ENCODE assay signal across 23 cellular contexts in genomic region chr7:114402866-114403635, GRCh38. TPM values are rescaled to one million over a fixed set of nuclear protein-coding genes. Genes with fewer than 3 reads are reported as not detected.
"Had no signal": no experiment of that assay in that cellular context is flagged by ENCODE, and none has a peak within 500 bp of the region (broad histone marks: within the 10 kb centered on the region; RNA-seq: fewer than 3 reads in every experiment).

No MANE protein-coding gene starts in this region.

- H3K4me3 ChIP-seq: colonic mucosa, esophagus squamous epithelium, left lung, neural progenitor cell, right atrium auricular region, skin epidermis, suprapubic skin, transverse colon, vagina had no signal

- FAIRE-seq: endometrium had no signal

- DNase-seq: colonic mucosa; effector memory CD4-positive, alpha-beta T cell; erythroblast; esophagus squamous epithelium; foreskin melanocyte; head of caudate nucleus; left cardiac atrium; left lung; mesenchymal stem cell; midbrain; naive thymus-derived CD4-positive, alpha-beta T cell; stimulated activated CD4-positive, alpha-beta T cell treated with anti-CD3 and anti-CD28 coated beads, Interleukin-15, amount 100 ng/mL, for 24 hours; stimulated activated CD4-positive, alpha-beta T cell treated with anti-CD3 and anti-CD28 coated beads, Interleukin-2, amount 100 ng/mL, for 48 hours; stimulated activated naive B cell treated with anti-CD40 and anti-IgM and Interleukin-4, amounts not matched to agents 10 μg/mL and 1 μg/mL and 100 μg/mL, for 72 hours; stimulated activated naive CD8-positive, alpha-beta T cell treated with anti-CD3 and anti-CD28 coated beads, Interleukin-15, amount 100 ng/mL, for 72 hours; transverse colon had no signal

- ATAC-seq: left cardiac atrium; left lung; naive thymus-derived CD4-positive, alpha-beta T cell; stimulated activated naive B cell treated with anti-CD40 and anti-IgM and Interleukin-4, amounts not matched to agents 10 μg/mL and 1 μg/mL and 100 μg/mL, for 72 hours; stimulated activated naive CD8-positive, alpha-beta T cell treated with anti-CD3 and anti-CD28 coated beads, Interleukin-15, amount 100 ng/mL, for 72 hours had no signal

- H3K9me3 ChIP-seq: colonic mucosa, esophagus squamous epithelium, left lung, right atrium auricular region, suprapubic skin, transverse colon, vagina had no signal

- H3K27me3 ChIP-seq: colonic mucosa, esophagus squamous epithelium, left lung, neural progenitor cell, right atrium auricular region, suprapubic skin, transverse colon, vagina had no signal

- H3K27ac ChIP-seq: colonic mucosa, esophagus squamous epithelium, left lung, neural progenitor cell, parathyroid adenoma, right atrium auricular region, skin epidermis, suprapubic skin, transverse colon, vagina had no signal

- H3K36me3 ChIP-seq: colonic mucosa, esophagus squamous epithelium, left lung, neural progenitor cell, right atrium auricular region, suprapubic skin, transverse colon, vagina had no signal

- H3K4me1 ChIP-seq: colonic mucosa, esophagus squamous epithelium, left lung, neural progenitor cell, parathyroid adenoma, right atrium auricular region, suprapubic skin, vagina had no signal

RNA-seq across cellular contexts. Expression of gene FOXP2, which starts 11.6 kb away (rescaled TPM):
- total RNA-seq: naive thymus-derived CD4-positive, alpha-beta T cell had no signal
